In genomic region chr13:25574437-25575426, GRCh38 we compare ENCODE assay signal across 8 cellular contexts.
DNase-seq lines count a peak whose midpoint lies in the region; ATAC-seq and TF ChIP-seq lines count a peak whose summit lies in the region.

No MANE protein-coding gene starts in this region.

- TF ChIP-seq CTCF in GM12865 (IDR thresholded peaks at IDR 0.05; ENCODE audit: insufficient read depth, low read depth, low read length, missing control alignments) = peak; percentile 81

- H3K4me3 ChIP-seq in GM12865 (ENCODE audit: low read depth, low read length) = no peak overlapping the region

- peak; percentile 66 for ATAC-seq in HG03159 (IDR thresholded peaks at IDR 0.05; ENCODE audit: unreplicated experiment)
- ATAC-seq in HG02938 (IDR thresholded peaks at IDR 0.05; ENCODE audit: unreplicated experiment) = no peak

- DNase-seq in GM12865 (ENCODE audit: low read depth) (peak; percentile 81), NCI-H446 (lab: John Stamatoyannopoulos, UW) (peak; percentile 63 to 74), kidney glomerular epithelial cell (lab: John Stamatoyannopoulos, UW) (peak; percentile 79)
- DNase-seq in activated CD4-positive, CD25-positive, alpha-beta regulatory T cell (lab: John Stamatoyannopoulos, UW) = peak; percentile 7 to 27 (median 18)
- DNase-seq in central memory CD4-positive, alpha-beta T cell = peak; percentile 54
- peak; percentile 67 for DNase-seq in stimulated activated CD4-positive, alpha-beta T cell treated with anti-CD3 and anti-CD28 coated beads, Interleukin-4, amount 100 ng/mL, for 1 hour

Comparison
In these comparisons a context has a peak if more than half of its experiments do, and no peak if none do; other contexts are left out.
1. DNase-seq: peak in every context shown above with its lines; median percentile 81 in GM12865; 79 in kidney glomerular epithelial cell; 68 in NCI-H446; 67 in stimulated activated CD4-positive, alpha-beta T cell treated with anti-CD3 and anti-CD28 coated beads, Interleukin-4, amount 100 ng/mL, for 1 hour; 54 in central memory CD4-positive, alpha-beta T cell; 18 in activated CD4-positive, CD25-positive, alpha-beta regulatory T cell.